8 cellular contexts compared by ENCODE assay signal in genomic region chr4:53908661-53909078, GRCh38.
DNase-seq lines count a peak whose midpoint lies in the region; ATAC-seq and TF ChIP-seq lines count a peak whose summit lies in the region.

No MANE protein-coding gene starts in this region.

- intact Hi-C loops in Right ventricle myocardium inferior (cut with DNase I) = loop anchor here (1.0 to 10.0 kb wide), 4 partner anchors 201 to 894 kb away; no protein-coding TSS in a partner anchor
- intact Hi-C loops in cardiac septum (cut with DNase I) = loop anchor here (2.0 to 5.0 kb wide), 6 partner anchors 46 to 891 kb away; no protein-coding TSS in a partner anchor
- intact Hi-C loops in transverse colon (cut with DNase I; ENCODE audit: low total_unique reads) = loop anchor here (5.0 kb wide), 1 partner anchor 324 kb away; no protein-coding TSS in a partner anchor

- H3K36me3 ChIP-seq in Karpas-422 (ENCODE audit: insufficient read depth, low read length) = no peaks in the 10 kb centered on the region
- H3K36me3 ChIP-seq in lung (ENCODE audit: control insufficient read depth in 2 of 2, insufficient read depth in 2 of 2, low read length in 2 of 2) = no peaks in the 10 kb centered on the region
- H3K36me3 ChIP-seq in transverse colon = no peaks in the 10 kb centered on the region

- no peaks in the 10 kb centered on the region for H3K9me3 ChIP-seq in Karpas-422 (ENCODE audit: low read length)
- no peaks in the 10 kb centered on the region for H3K9me3 ChIP-seq in lung (ENCODE audit: control insufficient read depth in 2 of 2, insufficient read depth in 1 of 2, low read length in 1 of 2)
- H3K9me3 ChIP-seq in transverse colon = no peaks in the 10 kb centered on the region

- in situ Hi-C loops in transverse colon (cut with MboI; ENCODE audit: low pct_ligation_motif_present in 1 of 4, low pct_unique_long_range_greater_than_20kb in 1 of 4, low sequenced_read_pairs in 3 of 4) = loop anchor here in 3 of 4 donors (25.0 kb wide), 4 partner anchors 196 to 896 kb away; no protein-coding TSS in a partner anchor

- no peak overlapping the region for H3K27ac ChIP-seq in Karpas-422 (ENCODE audit: low read length)
- no peak overlapping the region for H3K27ac ChIP-seq in lung (ENCODE audit: low read depth in 1 of 2, low read length in 1 of 2)
- H3K27ac ChIP-seq in transverse colon = peak overlapping the region; percentile 19 to 62 (median 41)

- no peak for DNase-seq in Right ventricle myocardium inferior (ENCODE audit: missing footprints)
- DNase-seq in cardiac septum (ENCODE audit: low spot score) = no peak
- DNase-seq in Karpas-422 = peak; percentile 84
- DNase-seq in RPMI8226 = peak; percentile 29
- peak; percentile 86 to 88 for DNase-seq in dermis microvascular lymphatic vessel endothelial cell (ENCODE audit: low read depth in 2 of 2)
- peak; percentile 48 for DNase-seq in lung (ENCODE audit: low spot score)
- DNase-seq in transverse colon = peak; percentile 15
- DNase-seq in effector CD4-positive, alpha-beta T cell = no peak

- H3K4me3 ChIP-seq in Karpas-422 (ENCODE audit: low read length) (0 out of 2 replicates have a peak overlapping the region, but pooled peaks have one; percentile 35), lung (no peak overlapping the region), transverse colon (peak overlapping the region in 1 of 4 donors; percentile 5)

- TF ChIP-seq EP300 in transverse colon (IDR thresholded peaks at IDR 0.05; ENCODE audit: low read depth) = no peak

- H3K27me3 ChIP-seq in Karpas-422 (ENCODE audit: low read length) = no peaks in the 10 kb centered on the region
- H3K27me3 ChIP-seq in lung (ENCODE audit: control insufficient read depth, insufficient read depth) = no peaks in the 10 kb centered on the region
- H3K27me3 ChIP-seq in transverse colon = peaks cover 41% of the 10 kb centered on the region

- ATAC-seq in Right ventricle myocardium inferior = peak; percentile 91
- ATAC-seq in lung (ENCODE audit: insufficient read depth, low FRiP score) = peak; percentile 78

- H2AFZ ChIP-seq in Karpas-422 (ENCODE audit: low read length) = no peak overlapping the region

- 4 to 7% methylated on average over 8 of the region's 8 CpGs for WGBS in lung, 2 donors
- WGBS in transverse colon (ENCODE audit: low coverage in 1 of 2), 2 donors = 9 to 14% methylated on average over 8 of the region's 8 CpGs

- TF ChIP-seq CTCF in lung (IDR thresholded peaks at IDR 0.05; ENCODE audit: control extremely low read depth, extremely low read depth) (peak; percentile 48), transverse colon (IDR thresholded peaks at IDR 0.05) (peak; percentile 44 to 74 (median 58))

- no peaks in the 10 kb centered on the region for H3K9me2 ChIP-seq in Karpas-422 (replicated peaks; ENCODE audit: insufficient read depth, low read length)

- H3K4me1 ChIP-seq in Karpas-422 (ENCODE audit: low read length) (peaks cover 34% of the 10 kb centered on the region), lung (ENCODE audit: control insufficient read depth in 2 of 2, insufficient read depth in 2 of 2, low read length in 2 of 2) (peaks cover 2 to 3% of the 10 kb centered on the region in 2 donors), transverse colon (peaks cover 0 to 27% (median 15%) of the 10 kb centered on the region in 4 donors)

- no peaks in the 10 kb centered on the region for H3K79me2 ChIP-seq in Karpas-422 (ENCODE audit: low read length)

- H3K9ac ChIP-seq in Karpas-422 (ENCODE audit: low read length) = peak overlapping the region; percentile 36

- H3K4me2 ChIP-seq in Karpas-422 (ENCODE audit: low read depth, low read length, poor library complexity, severe bottlenecking) = peak overlapping the region; percentile 64

- no peak for TF ChIP-seq POLR2A in transverse colon (IDR thresholded peaks at IDR 0.05)

- no peaks in the 10 kb centered on the region for H4K20me1 ChIP-seq in Karpas-422 (ENCODE audit: insufficient read depth, low read depth, low read length)

Comparison
In these comparisons a context has a peak if more than half of its experiments do, and no peak if none do; other contexts are left out.
1. DNase-seq: peak in Karpas-422 (single experiment), RPMI8226 (single experiment), dermis microvascular lymphatic vessel endothelial cell (2 of 2), lung (single experiment) and transverse colon (single experiment); none in Right ventricle myocardium inferior (single experiment), cardiac septum (single experiment) and effector CD4-positive, alpha-beta T cell (single experiment).
2. H3K27ac ChIP-seq: peak in transverse colon (4 of 4); none in Karpas-422 (single experiment) and lung (0 of 2).